Comparison of ENCODE assay signal across 2 cellular contexts in the genomic region with DNA sequence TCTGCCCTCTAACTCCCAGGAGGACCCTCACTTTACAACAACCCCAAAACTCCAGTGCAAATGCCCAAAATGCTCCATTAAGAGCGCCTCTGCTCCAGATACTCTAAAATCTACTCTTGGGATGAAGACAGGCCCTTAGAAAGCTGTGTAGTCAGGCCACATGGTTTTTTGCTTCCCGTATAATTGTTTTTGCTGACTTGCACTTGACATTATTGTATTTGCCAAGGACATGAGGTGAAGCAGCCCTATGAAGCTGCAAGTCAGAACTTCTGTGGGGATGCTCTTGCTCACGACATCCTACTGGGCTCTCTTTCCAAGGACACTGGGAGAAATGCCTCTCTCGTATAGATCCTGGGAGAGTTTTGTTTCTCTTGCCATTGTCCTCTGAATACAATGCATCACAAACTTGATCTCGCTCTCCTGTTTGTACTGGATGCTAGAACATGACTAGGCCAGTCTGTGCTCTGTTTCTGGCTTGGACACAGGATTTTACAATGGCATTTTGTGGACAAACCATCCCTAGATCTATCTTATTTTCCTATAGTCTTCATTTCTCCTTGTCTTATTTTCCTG.
TF ChIP-seq lines count a peak whose summit lies in the region.

No MANE protein-coding gene starts in this region.

TF ChIP-seq in A549, 52 proteins besides CTCF, POLR2A, EP300 and RAD21:
- peak; percentile 20 for TF ChIP-seq MAFK (IDR thresholded peaks at IDR 0.05; ENCODE audit: partially characterized antibody)
- no peak for TF ChIP-seq PHF8 (IDR thresholded peaks at IDR 0.05; ENCODE audit: borderline replicate concordance, low read depth)
TF ChIP-seq in A549: peak in this region for 1.

TF ChIP-seq in H1, 55 proteins besides CTCF, POLR2A, EP300 and RAD21:
- TF ChIP-seq SRF (IDR thresholded peaks at IDR 0.05; ENCODE audit: low read depth, low read length), result no peak
- no peak for TF ChIP-seq CREB1 (IDR thresholded peaks at IDR 0.05)
- no peak for TF ChIP-seq EGR1 (IDR thresholded peaks at IDR 0.05; ENCODE audit: borderline replicate concordance, low read depth, low read length)
- no peak for TF ChIP-seq RFX5 (IDR thresholded peaks at IDR 0.05; ENCODE audit: borderline replicate concordance, low read depth, low read length)
- TF ChIP-seq, protein P1, sequence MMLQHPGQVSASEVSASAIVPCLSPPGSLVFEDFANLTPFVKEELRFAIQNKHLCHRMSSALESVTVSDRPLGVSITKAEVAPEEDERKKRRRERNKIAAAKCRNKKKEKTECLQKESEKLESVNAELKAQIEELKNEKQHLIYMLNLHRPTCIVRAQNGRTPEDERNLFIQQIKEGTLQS (IDR thresholded peaks at IDR 0.05; ENCODE audit: insufficient read depth, low read depth, low read length), result no peak
- TF ChIP-seq CHD7 (IDR thresholded peaks at IDR 0.05; ENCODE audit: insufficient replicate concordance, low read length), result no peak
- TF ChIP-seq MAFK (IDR thresholded peaks at IDR 0.05; ENCODE audit: low read depth, low read length), result no peak
